Comparison of ENCODE assay signal across 8 cellular contexts in the genomic region with DNA sequence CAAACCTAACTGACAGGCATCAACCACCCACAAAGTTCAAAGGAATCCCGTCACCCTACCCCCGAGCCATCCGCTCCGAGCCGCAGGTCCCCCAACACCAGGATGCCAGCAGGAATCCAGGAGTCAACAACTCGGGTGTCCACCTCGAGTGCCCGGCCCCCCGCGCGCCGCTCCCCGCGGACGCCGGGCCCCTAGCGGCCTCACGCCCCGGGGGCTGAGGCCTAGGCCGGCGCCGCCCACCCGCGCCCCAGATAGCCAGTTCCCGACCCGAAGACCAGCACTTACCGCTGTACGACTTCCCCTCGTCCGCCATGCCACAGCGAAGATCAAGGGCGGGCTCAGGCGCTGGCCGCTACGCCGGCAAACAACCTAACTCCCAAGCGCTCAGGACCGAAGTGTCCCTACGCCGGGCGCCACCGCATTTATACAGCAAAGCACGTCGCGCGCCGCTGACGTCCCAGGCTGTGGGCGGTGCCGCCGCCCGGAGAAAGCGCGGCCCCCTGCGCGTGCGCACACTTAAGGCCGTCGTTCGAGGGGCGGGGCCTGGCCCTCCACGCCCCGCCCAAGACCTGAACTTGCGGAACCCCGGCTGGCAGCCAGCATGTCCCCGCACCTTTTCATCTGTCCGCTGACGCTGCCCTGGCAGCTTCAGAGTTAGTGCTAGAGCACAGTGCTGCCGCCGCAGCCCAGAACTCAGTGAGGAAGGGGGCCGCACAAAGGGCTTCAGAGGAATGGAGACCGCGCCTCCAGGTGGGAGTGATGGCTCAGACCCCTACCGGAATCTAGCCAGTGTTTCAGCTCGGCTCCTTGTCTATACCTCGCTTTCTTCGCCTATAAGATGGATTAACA. TPM values are rescaled to one million over a fixed set of nuclear protein-coding genes. Genes with fewer than 3 reads are reported as not detected.
DNase-seq lines count a peak whose midpoint lies in the region; ATAC-seq and TF ChIP-seq lines count a peak whose summit lies in the region.

Gene NXF1 (minus strand): TSS at position 397 of the 849 bp plus-strand sequence. CDS start 84 bp downstream, at position 313.

- H2AFZ ChIP-seq in PC-3 (ENCODE audit: low read length): peak within 1 kb of the TSS; percentile 75

- H3K27ac ChIP-seq in PC-3 (ENCODE audit: low read length) (no peak within 1 kb of the TSS), muscle layer of colon (ENCODE audit: low read depth, low read length) (peak within 1 kb of the TSS; percentile 87)

- no peaks in the 10 kb centered on the region for H3K9me3 ChIP-seq in PC-3 (ENCODE audit: low read length)
- no peaks in the 10 kb centered on the region for H3K9me3 ChIP-seq in muscle layer of colon (ENCODE audit: low read length)

- DNase-seq in DMS53 treated with DMSO at 0.1 percent for 48 hours (lab: John Stamatoyannopoulos, UW; ENCODE audit: unreplicated experiment) (peak; percentile 94), PC-3 (peak; percentile 99), activated T-cell treated with anti-CD3 and anti-CD28 coated beads for 48 hours (ENCODE audit: low read depth) (peak; percentile 97), erythroblast (lab: John Stamatoyannopoulos, UW) (peak; percentile 97 to 99)
- DNase-seq in Jurkat, Clone E6-1 (ENCODE audit: low read depth, low spot score): peak; percentile 89
- DNase-seq in stimulated activated CD8-positive, alpha-beta memory T cell treated with anti-CD3 and anti-CD28 coated beads, Interleukin-7, amount 100 ng/mL, for 1 hour (ENCODE audit: low read depth in 2 of 2): peak; percentile 94 to 96

- 0 out of 2 replicates have a peak, but pooled peaks have one; percentile 16 for TF ChIP-seq CTCF in PC-3 (conservative IDR thresholded peaks at IDR 0.05; ENCODE audit: low read depth, low read length)

- peak; percentile 100 for TF ChIP-seq POLR2A in erythroblast (IDR thresholded peaks at IDR 0.05; ENCODE audit: low read length)

- no peaks in the 10 kb centered on the region for H3F3A ChIP-seq in PC-3 (ENCODE audit: low read length, unreplicated experiment)

- H3K9ac ChIP-seq in PC-3 (ENCODE audit: low read length): peak within 1 kb of the TSS; percentile 81
- peak within 1 kb of the TSS; percentile 89 for H3K9ac ChIP-seq in muscle layer of colon (ENCODE audit: low read length)

- peak within 1 kb of the TSS; percentile 82 for H3K4me2 ChIP-seq in PC-3 (ENCODE audit: low read length)

- H3K79me2 ChIP-seq in PC-3 (ENCODE audit: low read length): peaks cover 29% of the 10 kb centered on the region

- POLR2A ChIA-PET in PC-3 (lab: Charles Lee; ENCODE audit: unreplicated experiment): interaction anchor here (0.5 to 1.6 kb wide), 3 partner anchors 11 to 52 kb away, joined by 3 to 8 read pairs (median 5); no protein-coding TSS in a partner anchor

- intact Hi-C loops in PC-3 (cut with micrococcal nuclease): loop anchor here (1.0 kb wide), 1 partner anchor 57 kb away; no protein-coding TSS in a partner anchor

- H4K20me1 ChIP-seq in PC-3 (ENCODE audit: low read length): peaks cover 17% of the 10 kb centered on the region

- H3K27me3 ChIP-seq in PC-3 (ENCODE audit: low read length): no peaks in the 10 kb centered on the region
- no peaks in the 10 kb centered on the region for H3K27me3 ChIP-seq in muscle layer of colon (ENCODE audit: control insufficient read depth in 1 of 2, insufficient read depth in 2 of 2, low read length in 2 of 2)

- peak within 1 kb of the TSS; percentile 94 for H3K4me3 ChIP-seq in Jurkat, Clone E6-1 (ENCODE audit: low read length)
- peak within 1 kb of the TSS; percentile 93 for H3K4me3 ChIP-seq in PC-3 (ENCODE audit: low read length)
- peak within 1 kb of the TSS; percentile 84 to 93 for H3K4me3 ChIP-seq in muscle layer of colon (ENCODE audit: low read depth in 1 of 2, low read length in 2 of 2)

- H3K9me2 ChIP-seq in PC-3 (replicated peaks; ENCODE audit: low read length): no peaks in the 10 kb centered on the region

- H3K4me1 ChIP-seq in PC-3 (ENCODE audit: insufficient read depth, low read length) (peaks cover 17% of the 10 kb centered on the region), muscle layer of colon (ENCODE audit: insufficient read depth, low read length) (peaks cover 18% of the 10 kb centered on the region)

- ATAC-seq in GM21619 (IDR thresholded peaks at IDR 0.05; ENCODE audit: unreplicated experiment) (peak; percentile 78), PC-3 (peak; percentile 86)

- no TSS peak for BruUV-seq in PC-3 (replicated peaks; lab: Mats Ljungman, UMichigan)

- peaks cover 31% of the 10 kb centered on the region for H3K36me3 ChIP-seq in PC-3 (ENCODE audit: low read depth, low read length)
- peaks cover 35% of the 10 kb centered on the region for H3K36me3 ChIP-seq in muscle layer of colon (ENCODE audit: insufficient read depth, low read length)

- CTCF ChIA-PET in PC-3 (lab: Charles Lee): interaction anchor here (1.3 kb wide), 1 partner anchor 18 kb away, joined by 4 read pairs; no protein-coding TSS in a partner anchor

RNA-seq across cellular contexts. Expression of gene NXF1, which starts in this region (rescaled TPM):
- polyA plus RNA-seq in Jurkat, Clone E6-1 (2012; ENCODE audit: insufficient read depth, insufficient read length): 76.7 TPM
- total RNA-seq in PC-3 (2014; rRNA removed): 33.1 and 33.2 TPM in 2 replicates
